ENCODE assay signal across 2 cellular contexts in genomic region chr12:67320614-67321305, GRCh38.
TF ChIP-seq lines count a peak whose summit lies in the region.

No MANE protein-coding gene starts in this region.

TF ChIP-seq in HepG2, 621 proteins besides CTCF, POLR2A, EP300 and RAD21 (continued from another document):
- TF ChIP-seq ELK4 (CRISPR knock-in tag; IDR thresholded peaks at IDR 0.05; ENCODE audit: borderline replicate concordance) (no peak), TCF7L2 (IDR thresholded peaks at IDR 0.05; ENCODE audit: low read depth, low read length) (no peak)

TF ChIP-seq in WTC11, 78 proteins besides CTCF, POLR2A, EP300 and RAD21 (continued from another document):
- TF ChIP-seq JUN (CRISPR knock-in tag; IDR thresholded peaks at IDR 0.05) (no peak), ERG (CRISPR knock-in tag; IDR thresholded peaks at IDR 0.05) (no peak), FOXJ3 (CRISPR knock-in tag; IDR thresholded peaks at IDR 0.05; ENCODE audit: borderline replicate concordance) (no peak), CDX4 (CRISPR knock-in tag; IDR thresholded peaks at IDR 0.05; ENCODE audit: borderline replicate concordance) (no peak), ZNF232 (CRISPR knock-in tag; IDR thresholded peaks at IDR 0.05) (no peak), JAZF1 (CRISPR knock-in tag; IDR thresholded peaks at IDR 0.05) (no peak), ZNF263 (CRISPR knock-in tag; IDR thresholded peaks at IDR 0.05; ENCODE audit: low read depth) (no peak)
TF ChIP-seq in WTC11: peak in this region for 0.
